In the genomic region with DNA sequence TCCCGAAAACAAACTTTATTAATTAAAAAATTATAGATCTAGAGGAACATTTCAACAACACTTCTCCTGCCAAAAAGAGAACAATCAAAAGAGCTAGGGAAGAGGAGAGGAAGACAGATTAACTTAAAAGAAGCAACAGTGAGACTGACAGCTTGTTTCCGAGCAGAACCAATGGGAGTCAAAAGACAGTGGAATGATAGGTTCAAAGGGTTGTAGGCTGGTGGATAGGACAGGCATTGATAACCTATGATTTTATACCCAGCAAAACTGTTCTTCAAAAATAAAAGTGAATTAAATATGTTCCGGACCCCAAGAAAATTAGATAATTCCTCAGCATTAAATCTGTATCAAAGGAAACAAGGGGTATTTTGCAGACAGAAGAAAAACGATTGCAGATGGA, we compare ENCODE assay signal across 29 cellular contexts.
"Had no signal": no experiment of that assay in that cellular context is flagged by ENCODE, and none has a peak within 500 bp of the region (broad histone marks: within the 10 kb centered on the region; RNA-seq: fewer than 3 reads in every experiment).

No MANE protein-coding gene starts in this region.

- H3K27me3 ChIP-seq: brain microvascular endothelial cell had no signal

- ATAC-seq: activated CD4-positive, CD25-positive, alpha-beta regulatory T cell treated with anti-CD3 and anti-CD28 coated beads, Interleukin-2, amount 50 U/mL, for 24 hours; activated CD8-positive, alpha-beta T cell treated with anti-CD3 and anti-CD28 coated beads for 36 hours; activated T-cell treated with anti-CD3 and anti-CD28 coated beads, Interleukin-2, amount 50 U/mL, for 4 hours; activated T-helper 17 cell treated with anti-CD3 and anti-CD28 coated beads, Interleukin-2, amount 50 U/mL, for 72 hours; esophagus mucosa; T-helper 17 cell had no signal

- H3K36me3 ChIP-seq: brain microvascular endothelial cell had no signal

- H3K4me3 ChIP-seq: coronary artery had no signal

- FAIRE-seq: astrocyte, bronchial epithelial cell, endothelial cell of umbilical vein had no signal

- DNase-seq: activated B cell treated with CpG ODN at 0.5 μM for 24 hours; activated CD4-positive, alpha-beta T cell treated with anti-CD3 and anti-CD28 coated beads for 48 hours; activated CD4-positive, alpha-beta T cell treated with anti-CD3 and anti-CD28 coated beads, Interleukin-2, amount 50 U/mL, for 1 hour; activated CD4-positive, alpha-beta T cell treated with anti-CD3 and anti-CD28 coated beads, Interleukin-2, amount 50 U/mL, for 48 hours; activated CD8-positive, alpha-beta memory T cell treated with anti-CD3 and anti-CD28 coated beads for 24 hours; activated CD8-positive, alpha-beta T cell treated with anti-CD3 and anti-CD28 coated beads for 36 hours; activated effector memory CD4-positive, alpha-beta T cell treated with Interleukin-2 at 50 U/mL for 16 hours; activated gamma-delta T cell treated with Interleukin-2 at 50 U/mL for 16 hours; activated naive CD4-positive, alpha-beta T cell treated with anti-CD3 and anti-CD28 coated beads, Interleukin-2, amount 50 U/mL, for 16 hours; activated naive CD4-positive, alpha-beta T cell treated with Interleukin-2 at 50 U/mL for 16 hours; activated T-cell treated with anti-CD3 and anti-CD28 coated beads, Interleukin-2, amount 50 U/mL, for 4 hours; amniotic stem cell; anterior cingulate cortex; brain microvascular endothelial cell; dermis blood vessel endothelial cell; effector CD4-positive, alpha-beta T cell; foreskin fibroblast; head of caudate nucleus; T-helper 17 cell; T1000 had no signal

- H3K27ac ChIP-seq: brain microvascular endothelial cell, epithelial cell of prostate, VCaP had no signal
